ENCODE assay signal across 9 cellular contexts in the genomic region with DNA sequence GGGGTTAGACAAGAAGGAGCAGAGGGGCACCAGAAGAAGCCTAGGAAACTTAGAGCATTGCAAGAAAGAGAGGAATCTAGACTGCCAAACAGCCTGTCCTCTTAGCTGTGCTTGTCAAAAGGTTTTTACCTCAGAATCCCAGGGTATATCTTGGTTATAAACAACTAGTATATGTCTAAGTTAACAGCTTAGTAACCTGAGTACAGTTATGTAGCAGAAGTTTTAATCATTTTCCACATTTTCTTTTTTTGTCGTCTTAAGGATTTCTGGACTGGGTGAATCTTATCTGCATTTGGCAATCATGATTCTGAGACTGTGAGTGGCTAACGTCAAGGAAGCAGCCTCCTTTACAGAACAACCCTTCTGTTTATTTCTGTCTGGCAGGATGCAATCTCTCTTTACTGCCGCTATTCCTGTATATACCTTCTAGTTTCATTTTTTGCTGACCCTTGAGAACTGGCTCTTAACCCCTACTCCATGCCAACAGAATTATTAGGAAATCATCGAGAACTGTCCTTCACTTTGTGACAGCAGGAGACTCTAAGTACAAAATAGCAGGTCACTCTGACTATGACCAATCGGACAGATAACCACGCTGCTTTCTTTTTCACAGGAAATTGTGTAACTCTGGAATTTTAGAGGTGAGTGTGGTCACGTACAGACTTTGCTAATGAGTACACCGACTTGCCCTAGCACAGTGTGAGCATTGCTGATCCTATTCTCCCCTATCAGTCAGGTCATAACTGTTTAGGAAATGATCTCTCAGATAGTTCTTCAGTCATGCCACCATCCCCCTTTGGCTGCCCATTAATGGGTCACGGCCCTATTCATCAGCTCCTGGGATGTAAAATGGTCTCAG. TPM values are rescaled to one million over a fixed set of nuclear protein-coding genes. Genes with fewer than 3 reads are reported as not detected.
DNase-seq lines count a peak whose midpoint lies in the region; ATAC-seq and TF ChIP-seq lines count a peak whose summit lies in the region.
"Had no signal": no experiment of that assay in that cellular context is flagged by ENCODE, and none has a peak within 500 bp of the region (broad histone marks: within the 10 kb centered on the region; RNA-seq: fewer than 3 reads in every experiment).

No MANE protein-coding gene starts in this region.

- DNase-seq in DMS53 (lab: John Stamatoyannopoulos, UW) (peak; percentile 38), DMS53 treated with DMSO at 0.1 percent for 48 hours (lab: John Stamatoyannopoulos, UW; ENCODE audit: unreplicated experiment) (no peak), HCEC 1CT (peak; percentile 88), M059J (ENCODE audit: low read depth) (peak; percentile 97), heart right ventricle (no peak), skeletal muscle cell (ENCODE audit: low read depth) (peak; percentile 59), COLO668 (lab: John Stamatoyannopoulos, UW; ENCODE audit: unreplicated experiment) (no peak)
- DNase-seq in activated T-helper 2 cell treated with anti-CD3 and anti-CD28 coated beads, Interferon-gamma antibody, Interleukin-2, Interleukin-4, amounts not matched to agents 10 μg/mL and 5 μg/mL and 100 μg/mL, durations not matched to agents 14 hours and 24 hours and 36 hours (ENCODE audit: low spot score) = peak; percentile 32

- H3K36me3 Mint-ChIP-seq in activated T-helper 2 cell treated with anti-CD3 and anti-CD28 coated beads, Interferon-gamma antibody, Interleukin-2, Interleukin-4, amounts not matched to agents 10 μg/mL and 5 μg/mL and 100 μg/mL, durations not matched to agents 14 hours and 24 hours and 36 hours (ENCODE audit: low read depth) = no peaks in the 10 kb centered on the region

- no peaks in the 10 kb centered on the region for H3K9me3 Mint-ChIP-seq in activated T-helper 2 cell treated with anti-CD3 and anti-CD28 coated beads, Interferon-gamma antibody, Interleukin-2, Interleukin-4, amounts not matched to agents 10 μg/mL and 5 μg/mL and 100 μg/mL, durations not matched to agents 14 hours and 24 hours and 36 hours

- peak overlapping the region; percentile 52 to 88 (median 72) for H3K27ac ChIP-seq in heart right ventricle
- H3K27ac ChIP-seq: C4-2B had no signal

- H3K27ac Mint-ChIP-seq in activated T-helper 2 cell treated with anti-CD3 and anti-CD28 coated beads, Interferon-gamma antibody, Interleukin-2, Interleukin-4, amounts not matched to agents 10 μg/mL and 5 μg/mL and 100 μg/mL, durations not matched to agents 14 hours and 24 hours and 36 hours = peak overlapping the region; percentile 83

- H3K4me3 ChIP-seq in heart right ventricle (peak overlapping the region in 9 of 10 donors; percentile 8 to 53 (median 41)), skeletal muscle cell (ENCODE audit: low read depth, low read length) (peak overlapping the region; percentile 25)

- WGBS in heart right ventricle, 2 donors = 18 to 29% methylated on average over 9 of the region's 9 CpGs

- peak overlapping the region; percentile 81 for H3K4me3 Mint-ChIP-seq in activated T-helper 2 cell treated with anti-CD3 and anti-CD28 coated beads, Interferon-gamma antibody, Interleukin-2, Interleukin-4, amounts not matched to agents 10 μg/mL and 5 μg/mL and 100 μg/mL, durations not matched to agents 14 hours and 24 hours and 36 hours (ENCODE audit: low read depth)

- peaks cover 0 to 4% (median 0%) of the 10 kb centered on the region in 11 donors for H3K9me3 ChIP-seq in heart right ventricle

- ATAC-seq in heart right ventricle = peak; percentile 63 to 96 (median 88)

- H3K4me1 Mint-ChIP-seq in activated T-helper 2 cell treated with anti-CD3 and anti-CD28 coated beads, Interferon-gamma antibody, Interleukin-2, Interleukin-4, amounts not matched to agents 10 μg/mL and 5 μg/mL and 100 μg/mL, durations not matched to agents 14 hours and 24 hours and 36 hours (ENCODE audit: low read depth) = peaks cover 29% of the 10 kb centered on the region

- H3K36me3 ChIP-seq in heart right ventricle = no peaks in the 10 kb centered on the region

- H3K27me3 ChIP-seq in heart right ventricle = no peaks in the 10 kb centered on the region

- no peak for TF ChIP-seq CTCF in heart right ventricle (IDR thresholded peaks at IDR 0.05)

- peaks cover 0 to 22% (median 8%) of the 10 kb centered on the region in 9 donors for H3K4me1 ChIP-seq in heart right ventricle

- no peaks in the 10 kb centered on the region for H3K27me3 Mint-ChIP-seq in activated T-helper 2 cell treated with anti-CD3 and anti-CD28 coated beads, Interferon-gamma antibody, Interleukin-2, Interleukin-4, amounts not matched to agents 10 μg/mL and 5 μg/mL and 100 μg/mL, durations not matched to agents 14 hours and 24 hours and 36 hours (ENCODE audit: low read depth)

- intact Hi-C loops in activated T-helper 2 cell treated with anti-CD3 and anti-CD28 coated beads, Interferon-gamma antibody, Interleukin-2, Interleukin-4, amounts not matched to agents 10 μg/mL and 5 μg/mL and 100 μg/mL, durations not matched to agents 14 hours and 24 hours and 36 hours (cut with micrococcal nuclease) = loop anchor here (1.0 to 2.0 kb wide), 4 partner anchors 21 to 72 kb away; no protein-coding TSS in a partner anchor
- intact Hi-C loops in heart right ventricle (cut with DNase I) = no loop called here

RNA-seq across cellular contexts. Expression of a gene that starts 3.3 kb away (rescaled TPM):
- total RNA-seq in M059J (2014; rRNA removed; shearing (Covaris generic)) = 2.7 and 3.4 TPM in 2 replicates
- not detected in 2 replicates for total RNA-seq in activated T-helper 2 cell treated with anti-CD3 and anti-CD28 coated beads, Interferon-gamma antibody, Interleukin-2, Interleukin-4, amounts not matched to agents 10 μg/mL and 5 μg/mL and 100 μg/mL, durations not matched to agents 14 hours and 24 hours and 36 hours
- 10 to 100 TPM in 1 of 10 donors, 1 to 10 TPM in 9; 1.3 to 22.7 (median 3.5) TPM for total RNA-seq in heart right ventricle
- polyA plus RNA-seq in heart right ventricle = 1 to 10 TPM; 2.9 to 6.6 TPM

Comparison
In these comparisons a context has a peak if more than half of its experiments do, and no peak if none do; other contexts are left out.
1. DNase-seq: peak in DMS53 (single experiment), HCEC 1CT (single experiment), M059J (single experiment), activated T-helper 2 cell treated with anti-CD3 and anti-CD28 coated beads, Interferon-gamma antibody, Interleukin-2, Interleukin-4, amounts not matched to agents 10 μg/mL and 5 μg/mL and 100 μg/mL, durations not matched to agents 14 hours and 24 hours and 36 hours (single experiment) and skeletal muscle cell (single experiment); none in DMS53 treated with DMSO at 0.1 percent for 48 hours (single experiment), heart right ventricle (0 of 2) and COLO668 (single experiment).